In the genomic region with DNA sequence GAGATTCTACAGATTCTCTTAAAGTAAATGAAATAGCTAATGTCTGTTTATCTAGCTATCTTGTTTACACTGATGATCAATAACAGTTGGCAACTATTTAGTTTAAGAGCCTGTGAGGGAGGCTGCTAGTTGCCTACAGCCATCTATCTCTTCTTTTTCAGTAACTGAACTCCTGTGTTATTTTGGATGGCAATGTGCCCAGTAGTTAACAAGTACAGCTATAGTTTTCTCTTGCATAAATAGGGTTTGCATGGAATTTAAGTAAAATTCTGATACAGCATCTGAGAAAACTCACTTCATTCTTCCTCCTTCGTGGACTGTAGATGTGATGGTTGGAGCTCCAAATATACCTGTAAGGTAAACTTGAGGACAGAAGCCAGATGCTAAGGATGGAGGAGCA, we compare ENCODE assay signal across 24 cellular contexts.
"Had no signal": no experiment of that assay in that cellular context is flagged by ENCODE, and none has a peak within 500 bp of the region (broad histone marks: within the 10 kb centered on the region; RNA-seq: fewer than 3 reads in every experiment).

No MANE protein-coding gene starts in this region.

- H3K9me3 ChIP-seq: ovary, psoas muscle, upper lobe of right lung had no signal

- H3K27me3 ChIP-seq: ovary, upper lobe of right lung had no signal

- H3K36me3 Mint-ChIP-seq: activated CD4-positive, alpha-beta memory T cell treated with anti-CD3 and anti-CD28 coated beads for 36 hours; activated naive CD8-positive, alpha-beta T cell treated with anti-CD3 and anti-CD28 coated beads for 36 hours; memory B cell; natural killer cell treated with Interleukin-12 subunit alpha and Interleukin-12 subunit beta and Interleukin-15 and Interleukin-18, amount 100 ng/mL, for 72 hours had no signal

- H3K4me1 ChIP-seq: psoas muscle, upper lobe of right lung had no signal

- H3K36me3 ChIP-seq: ovary, upper lobe of right lung had no signal

- H3K27me3 Mint-ChIP-seq: activated CD4-positive, alpha-beta memory T cell treated with anti-CD3 and anti-CD28 coated beads for 36 hours; activated naive CD8-positive, alpha-beta T cell treated with anti-CD3 and anti-CD28 coated beads for 36 hours; memory B cell; natural killer cell treated with Interleukin-12 subunit alpha and Interleukin-12 subunit beta and Interleukin-15 and Interleukin-18, amount 100 ng/mL, for 72 hours had no signal

- DNase-seq: activated CD4-positive, alpha-beta memory T cell treated with anti-CD3 and anti-CD28 coated beads for 36 hours; activated CD4-positive, alpha-beta T cell treated with anti-CD3 and anti-CD28 coated beads for 48 hours; activated naive CD4-positive, alpha-beta T cell treated with Interleukin-2 at 50 U/mL for 16 hours; activated naive CD8-positive, alpha-beta T cell treated with anti-CD3 and anti-CD28 coated beads for 36 hours; activated T-cell treated with anti-CD3 and anti-CD28 coated beads, Interleukin-2, amount 50 U/mL, for 48 hours; amniotic stem cell; cerebellar nuclear complex; effector CD4-positive, alpha-beta T cell; erythroblast; glutamatergic neuron; hippocampal formation; left cardiac atrium; ovary; psoas muscle; right cardiac atrium; stimulated activated CD4-positive, alpha-beta T cell treated with anti-CD3 and anti-CD28 coated beads, Interleukin-4, amount 100 ng/mL, for 24 hours; stimulated activated naive CD4-positive, alpha-beta T cell treated with Interleukin-2 at 50 U/mL for 16 hours; upper lobe of right lung had no signal

- H3K9me3 Mint-ChIP-seq: activated naive CD8-positive, alpha-beta T cell treated with anti-CD3 and anti-CD28 coated beads for 36 hours; memory B cell had no signal

- H3K4me3 Mint-ChIP-seq: activated CD4-positive, alpha-beta memory T cell treated with anti-CD3 and anti-CD28 coated beads for 36 hours; activated naive CD8-positive, alpha-beta T cell treated with anti-CD3 and anti-CD28 coated beads for 36 hours; memory B cell; natural killer cell treated with Interleukin-12 subunit alpha and Interleukin-12 subunit beta and Interleukin-15 and Interleukin-18, amount 100 ng/mL, for 72 hours had no signal

- H3K4me3 ChIP-seq: ovary, psoas muscle, upper lobe of right lung had no signal

- H3K27ac Mint-ChIP-seq: activated CD4-positive, alpha-beta memory T cell treated with anti-CD3 and anti-CD28 coated beads for 36 hours; activated naive CD8-positive, alpha-beta T cell treated with anti-CD3 and anti-CD28 coated beads for 36 hours; memory B cell; natural killer cell treated with Interleukin-12 subunit alpha and Interleukin-12 subunit beta and Interleukin-15 and Interleukin-18, amount 100 ng/mL, for 72 hours had no signal

- H3K27ac ChIP-seq: ovary, psoas muscle, upper lobe of right lung had no signal

- FAIRE-seq: bronchial epithelial cell, endometrium, frontal cortex, islet of Langerhans had no signal

- H3K4me1 Mint-ChIP-seq: activated naive CD8-positive, alpha-beta T cell treated with anti-CD3 and anti-CD28 coated beads for 36 hours; memory B cell had no signal
